ENCODE assay signal across 11 cellular contexts in the genomic region with DNA sequence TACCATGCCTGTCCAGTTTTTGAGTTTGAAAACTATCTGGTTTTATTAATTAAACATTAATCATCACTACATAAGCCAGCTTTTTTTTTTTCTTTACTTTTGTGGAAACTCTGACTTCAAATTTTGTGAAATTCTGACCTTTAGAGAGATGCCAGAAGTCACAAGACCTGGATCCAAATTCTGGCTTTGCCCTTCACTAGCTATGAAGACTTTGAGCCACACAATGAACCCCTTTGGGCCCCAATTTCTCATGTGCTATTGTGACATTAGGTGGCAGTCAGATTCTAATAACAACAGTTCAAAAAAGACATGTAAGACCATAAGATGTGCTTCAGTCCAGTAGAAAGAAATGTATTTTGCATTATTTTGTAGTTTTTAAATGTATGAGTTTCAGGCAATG.
"Had no signal": no experiment of that assay in that cellular context is flagged by ENCODE, and none has a peak within 500 bp of the region (broad histone marks: within the 10 kb centered on the region; RNA-seq: fewer than 3 reads in every experiment).

No MANE protein-coding gene starts in this region.

- H3K36me3 ChIP-seq: HAP-1 had no signal

- H3K9me3 ChIP-seq: HAP-1 had no signal

- H3K9ac ChIP-seq: GM23248 had no signal

- DNase-seq: GM23248, GOT3, H7, H9, HCEC 1CT, HFFc6 had no signal

- FAIRE-seq: H1, H54 had no signal

- H3K27ac ChIP-seq: GM23248 had no signal

- H2AFZ ChIP-seq: GM23248, GM23338 had no signal

- ATAC-seq: GM23338, HCT116 had no signal

- H3K4me3 ChIP-seq: GM23248, GM23338, HAP-1 had no signal

- H3K4me2 ChIP-seq: GM23338 had no signal
